Comparison of ENCODE assay signal across 13 cellular contexts in genomic region chr4:58136611-58137010, GRCh38.
DNase-seq lines count a peak whose midpoint lies in the region; ATAC-seq and TF ChIP-seq lines count a peak whose summit lies in the region.
"Had no signal": no experiment of that assay in that cellular context is flagged by ENCODE, and none has a peak within 500 bp of the region (broad histone marks: within the 10 kb centered on the region; RNA-seq: fewer than 3 reads in every experiment).

No MANE protein-coding gene starts in this region.

- no peak for ATAC-seq in SK-N-SH treated with all-trans-retinoic acid at 6 μM for 48 hours
- no peak for ATAC-seq in GM21528 (IDR thresholded peaks at IDR 0.05; ENCODE audit: low FRiP score, unreplicated experiment)
- ATAC-seq in GM18873 (IDR thresholded peaks at IDR 0.05; ENCODE audit: low FRiP score, unreplicated experiment), result no peak
- ATAC-seq: GM23338, HCT116 had no signal

- DNase-seq in DMS 273 (lab: John Stamatoyannopoulos, UW; ENCODE audit: unreplicated experiment) (peak; percentile 24), DMS 273 treated with DMSO at 0.1 percent for 48 hours (lab: John Stamatoyannopoulos, UW) (no peak), NCI-H82 treated with DMSO at 0.1 percent for 48 hours (lab: John Stamatoyannopoulos, UW; ENCODE audit: unreplicated experiment) (peak; percentile 59)
- DNase-seq: CD4-positive, alpha-beta T cell; CD8-positive, alpha-beta memory T cell; DMS153; DND-41; H9 had no signal

TF ChIP-seq in SK-N-SH treated with all-trans-retinoic acid at 6 μM for 48 hours, 23 proteins besides CTCF, POLR2A, EP300 and RAD21:
- TF ChIP-seq BACH2 (CRISPR knock-in tag; IDR thresholded peaks at IDR 0.05; ENCODE audit: borderline replicate concordance) (no peak), TSHZ2 (CRISPR knock-in tag; IDR thresholded peaks at IDR 0.05) (peak; percentile 56; the same call in 1 of the 2 replicates), CREB5 (CRISPR knock-in tag; IDR thresholded peaks at IDR 0.05; ENCODE audit: low read depth) (no peak), ZNF565 (CRISPR knock-in tag; conservative IDR thresholded peaks at IDR 0.05; ENCODE audit: low read depth) (no peak), TCF4 (CRISPR knock-in tag; IDR thresholded peaks at IDR 0.05; ENCODE audit: borderline replicate concordance) (peak; percentile 65), ISL1 (CRISPR knock-in tag; IDR thresholded peaks at IDR 0.05) (peak; percentile 34)
